In genomic region chr6:138862491-138862890, GRCh38 we compare ENCODE assay signal across 20 cellular contexts.
"Had no signal": no experiment of that assay in that cellular context is flagged by ENCODE, and none has a peak within 500 bp of the region (broad histone marks: within the 10 kb centered on the region; RNA-seq: fewer than 3 reads in every experiment).

No MANE protein-coding gene starts in this region.

- H3K4me3 ChIP-seq: Peyer's patch had no signal

- H3K9me3 ChIP-seq: Peyer's patch had no signal

- ATAC-seq: activated T-helper 17 cell treated with anti-CD3 and anti-CD28 coated beads, Interleukin-2, amount 50 U/mL, for 72 hours had no signal

- H3K27ac ChIP-seq: Peyer's patch, RWPE1 had no signal

- H3K36me3 ChIP-seq: Peyer's patch had no signal

- H3K27me3 ChIP-seq: Peyer's patch had no signal

- DNase-seq: activated B cell treated with CpG ODN at 0.5 μM for 24 hours; activated CD4-positive, alpha-beta memory T cell treated with anti-CD3 and anti-CD28 coated beads for 36 hours; activated CD4-positive, alpha-beta T cell treated with anti-CD3 and anti-CD28 coated beads, Interleukin-2, amount 10 ng/mL, durations not matched to agents 7 days and 5 days; activated CD8-positive, alpha-beta memory T cell treated with anti-CD3 and anti-CD28 coated beads for 24 hours; activated gamma-delta T cell; activated naive CD4-positive, alpha-beta T cell treated with anti-CD3 and anti-CD28 coated beads for 36 hours; activated T-cell treated with anti-CD3 and anti-CD28 coated beads, Interleukin-2, amount 50 U/mL, for 48 hours; amygdala; Kasumi-1; NCI-H1092; NCI-H1417; NCI-H2029; NCI-H2107; NCI-H510A treated with DMSO at 0.1 percent for 48 hours; Peyer's patch; SIG-M5; T-helper 2 cell; T1000 had no signal

- H3K4me1 ChIP-seq: Peyer's patch had no signal
